In genomic region chr4:48660347-48660746, GRCh38 we compare ENCODE assay signal across 23 cellular contexts.
"Had no signal": no experiment of that assay in that cellular context is flagged by ENCODE, and none has a peak within 500 bp of the region (broad histone marks: within the 10 kb centered on the region; RNA-seq: fewer than 3 reads in every experiment).

No MANE protein-coding gene starts in this region.

- H3K9me3 ChIP-seq: breast epithelium had no signal

- H3K36me3 ChIP-seq: breast epithelium had no signal

- DNase-seq: activated CD4-positive, alpha-beta T cell treated with anti-CD3 and anti-CD28 coated beads for 48 hours; activated CD4-positive, alpha-beta T cell treated with anti-CD3 and anti-CD28 coated beads, Interleukin-2, amount 50 U/mL, for 48 hours; activated CD4-positive, CD25-positive, alpha-beta regulatory T cell treated with anti-CD3 and anti-CD28 coated beads, Interleukin-2, amount 50 U/mL, for 72 hours; activated CD8-positive, alpha-beta memory T cell treated with anti-CD3 and anti-CD28 coated beads, Interleukin-2, amount 10 ng/mL, durations not matched to agents 7 days and 5 days; activated gamma-delta T cell; activated naive CD4-positive, alpha-beta T cell treated with anti-CD3 and anti-CD28 coated beads for 36 hours; activated naive CD8-positive, alpha-beta T cell treated with anti-CD3 and anti-CD28 coated beads, Interleukin-2, amount 10 ng/mL, durations not matched to agents 7 days and 5 days; activated T-cell treated with anti-CD3 and anti-CD28 coated beads, Interleukin-2, amount 50 U/mL, for 4 hours; aorta; caudate nucleus; IMR-90; KBM-7; NCI-H1417 treated with DMSO at 0.1 percent for 48 hours; NCI-H1694; NCI-H2107; NCI-H2171 treated with DMSO at 0.1 percent for 48 hours; NCI-H345; NCI-H510A; NCI-H526 treated with DMSO at 0.1 percent for 48 hours; PC-3; SHP77 treated with DMSO at 0.1 percent for 48 hours had no signal

- H3K27me3 ChIP-seq: breast epithelium had no signal

- ATAC-seq: activated CD8-positive, alpha-beta memory T cell treated with anti-CD3 and anti-CD28 coated beads, Interleukin-2, amount 10 ng/mL, durations not matched to agents 7 days and 5 days; activated T-cell treated with anti-CD3 and anti-CD28 coated beads, Interleukin-2, amount 50 U/mL, for 4 hours; PC-3; WTC11 had no signal

- H3K4me3 ChIP-seq: breast epithelium had no signal

- H3K27ac ChIP-seq: breast epithelium had no signal

- H3K4me1 ChIP-seq: breast epithelium had no signal
